In the genomic region with DNA sequence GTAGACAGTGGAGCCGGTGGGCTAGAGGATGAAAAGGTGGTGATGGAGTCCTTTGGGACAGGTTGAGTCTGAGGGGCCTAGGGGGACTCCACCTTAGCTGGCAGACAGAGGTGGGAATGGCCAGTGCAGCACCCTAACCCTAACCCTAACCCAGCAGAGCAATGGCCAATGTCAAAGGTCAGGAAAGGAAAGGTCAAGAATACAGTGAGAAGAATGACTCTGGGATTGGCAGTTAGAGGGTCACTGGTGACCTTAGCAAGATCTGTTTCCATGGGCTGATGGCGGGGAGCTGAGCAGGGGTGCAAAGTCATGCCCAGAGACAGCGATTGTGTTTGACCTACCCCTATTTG, we compare ENCODE assay signal across 15 cellular contexts. TPM values are rescaled to one million over a fixed set of nuclear protein-coding genes. Genes with fewer than 3 reads are reported as not detected.
A peak's percentile ranks its signal among the peaks of the same experiment; 100 is the strongest.
DNase-seq lines count a peak whose midpoint lies in the region; ATAC-seq, FAIRE-seq and TF ChIP-seq lines count a peak whose summit lies in the region.
"Had no signal": no experiment of that assay in that cellular context is flagged by ENCODE, and none has a peak within 500 bp of the region (broad histone marks: within the 10 kb centered on the region; RNA-seq: fewer than 3 reads in every experiment).

No MANE protein-coding gene starts in this region.

- WGBS in H1 (ENCODE audit: extremely low coverage in 1 of 2, insufficient coverage in 1 of 2, insufficient read length in 1 of 2, insufficient replicate concordance in 2 of 2, low coverage in 1 of 2, low lambda C conversion rate in 2 of 2, missing lambda C conversion rate in 1 of 2), 2 experiments, result 90% methylated on average over 3 of the region's 3 CpGs; no CpG with 5 or more reads in 1 of the 2 experiments
- WGBS in upper lobe of left lung, 2 donors, result 92 to 95% methylated on average over 3 of the region's 3 CpGs

- no peaks in the 10 kb centered on the region for H3K27me3 ChIP-seq in DND-41 (ENCODE audit: insufficient read depth, low read length, poor library complexity)
- H3K27me3 ChIP-seq in OCI-LY3 (ENCODE audit: low read depth, low read length), result no peaks in the 10 kb centered on the region
- H3K27me3 ChIP-seq in H1 (replicated peaks in 1 of 4; ENCODE audit: control insufficient read depth in 3 of 4, extremely low read depth in 1 of 4, insufficient read depth in 3 of 4, low read length in 3 of 4), result no peaks in the 10 kb centered on the region; a peak in 1 of 7 replicates
- H3K27me3 ChIP-seq in upper lobe of left lung, result no peaks in the 10 kb centered on the region
- no peaks in the 10 kb centered on the region for H3K27me3 ChIP-seq in CD8-positive, alpha-beta T cell (ENCODE audit: insufficient read depth, low read length)

- no peaks in the 10 kb centered on the region for H3K4me1 Mint-ChIP-seq in CD8-positive, alpha-beta T cell (ENCODE audit: low read depth)
- H3K4me1 Mint-ChIP-seq: CD14-positive monocyte had no signal

- no peak overlapping the region for H3K14ac ChIP-seq in H1 (ENCODE audit: insufficient read length)

- peak overlapping the region; percentile 93 for H3K27ac ChIP-seq in DND-41 (ENCODE audit: low read length)
- H3K27ac ChIP-seq in OCI-LY3 (ENCODE audit: low read length), result 0 out of 2 replicates have a peak overlapping the region, but pooled peaks have one; percentile 14
- H3K27ac ChIP-seq in H1 (ENCODE audit: low read depth, low read length), result no peak overlapping the region
- H3K27ac ChIP-seq in upper lobe of left lung, result peak overlapping the region in 3 of 4 donors; percentile 4 to 87 (median 63)
- no peak overlapping the region for H3K27ac ChIP-seq in CD8-positive, alpha-beta T cell (ENCODE audit: low read depth, low read length)

- no peak overlapping the region for H2AK5ac ChIP-seq in H1 (ENCODE audit: low read depth, low read length)

- no peak overlapping the region for H2BK20ac ChIP-seq in H1 (ENCODE audit: low read length)

- no peak overlapping the region for H3K9ac ChIP-seq in DND-41 (ENCODE audit: low read depth, low read length)
- H3K9ac ChIP-seq in OCI-LY3 (ENCODE audit: low read length), result no peak overlapping the region
- H3K9ac ChIP-seq in H1 (replicated peaks in 1 of 4; ENCODE audit: extremely low read depth in 1 of 4, low read depth in 3 of 4, low read length in 3 of 4), result no peak overlapping the region

- H2BK5ac ChIP-seq in H1 (ENCODE audit: low read depth, low read length), result no peak overlapping the region

- FAIRE-seq in H1 (lab: Jason Lieb, UNC), result no peak
- FAIRE-seq: A204.1 had no signal

- no peak overlapping the region for H3K4ac ChIP-seq in H1 (replicated peaks; ENCODE audit: insufficient read length, low read depth, low read length)

- H3K36me3 Mint-ChIP-seq in CD8-positive, alpha-beta T cell, result no peaks in the 10 kb centered on the region
- H3K36me3 Mint-ChIP-seq: CD8-positive, alpha-beta memory T cell had no signal

- ATAC-seq in DND-41 (ENCODE audit: insufficient read depth, low read depth) (no peak), upper lobe of left lung (ENCODE audit: low FRiP score in 2 of 2) (no peak), GM21423 (IDR thresholded peaks at IDR 0.05; ENCODE audit: unreplicated experiment) (no peak)
- no peak for ATAC-seq in CD8-positive, alpha-beta T cell

- TF ChIP-seq EP300 in H1 (IDR thresholded peaks at IDR 0.05; ENCODE audit: borderline replicate concordance in 1 of 2, low read depth in 2 of 2, low read length in 2 of 2) (no peak), upper lobe of left lung (IDR thresholded peaks at IDR 0.05) (no peak)

- no peak overlapping the region for H4K91ac ChIP-seq in H1 (replicated peaks; ENCODE audit: insufficient read length, low read length)

- peaks cover 98% of the 10 kb centered on the region for H3K36me3 ChIP-seq in DND-41 (ENCODE audit: insufficient read depth, low read length)
- peaks cover 73% of the 10 kb centered on the region for H3K36me3 ChIP-seq in OCI-LY3 (replicated peaks; ENCODE audit: low read depth, low read length)
- H3K36me3 ChIP-seq in H1 (ENCODE audit: control insufficient read depth in 2 of 4, insufficient read depth in 4 of 4, low read length in 3 of 4), result no peaks in the 10 kb centered on the region; a peak in 1 of 8 replicates
- peaks cover 6 to 24% (median 14%) of the 10 kb centered on the region in 4 donors for H3K36me3 ChIP-seq in upper lobe of left lung
- no peaks in the 10 kb centered on the region for H3K36me3 ChIP-seq in CD8-positive, alpha-beta T cell (ENCODE audit: insufficient read depth, low read length)
- H3K36me3 ChIP-seq: HAP-1 had no signal

- POLR2A ChIA-PET in H1 (lab: Charles Lee; ENCODE audit: partially characterized antibody), result no interaction called here
- POLR2A ChIA-PET in CD8-positive, alpha-beta T cell (lab: Charles Lee), result no interaction called here

- H4K20me1 ChIP-seq in DND-41 (ENCODE audit: insufficient read depth, low read length) (peaks cover 48% of the 10 kb centered on the region), OCI-LY3 (ENCODE audit: insufficient read depth, low read length) (peaks cover 6% of the 10 kb centered on the region), H1 (replicated peaks in 1 of 2; ENCODE audit: control insufficient read depth in 1 of 2, insufficient read depth in 2 of 2, low read length in 2 of 2) (peaks cover 0 to 14% of the 10 kb centered on the region in 2 experiments)

- H2BK15ac ChIP-seq in H1 (ENCODE audit: low read length), result no peak overlapping the region

- H3K27ac Mint-ChIP-seq in CD8-positive, alpha-beta T cell, result no peak overlapping the region
- H3K27ac Mint-ChIP-seq: B cell; CD14-positive monocyte; CD8-positive, alpha-beta memory T cell had no signal

- H3K9me3 Mint-ChIP-seq in CD8-positive, alpha-beta T cell, result no peaks in the 10 kb centered on the region
- H3K9me3 Mint-ChIP-seq: CD8-positive, alpha-beta memory T cell had no signal

- TF ChIP-seq CTCF in DND-41 (IDR thresholded peaks at IDR 0.05; ENCODE audit: borderline replicate concordance, extremely low read depth, low read length, poor library complexity, severe bottlenecking), result no peak
- no peak for TF ChIP-seq CTCF in OCI-LY3 (IDR thresholded peaks at IDR 0.05; ENCODE audit: low read depth, low read length)
- no peak for TF ChIP-seq CTCF in H1 (IDR thresholded peaks at IDR 0.05; ENCODE audit: control extremely low read depth in 1 of 3, insufficient read depth in 1 of 3, low read depth in 1 of 3, low read length in 3 of 3)
- TF ChIP-seq CTCF in upper lobe of left lung (IDR thresholded peaks at IDR 0.05), result no peak
- TF ChIP-seq CTCF in CD8-positive, alpha-beta T cell (IDR thresholded peaks at IDR 0.05), result no peak

- H3K79me2 ChIP-seq in DND-41 (ENCODE audit: insufficient read depth, low read length) (peaks cover 97% of the 10 kb centered on the region), OCI-LY3 (ENCODE audit: low read length) (peaks cover 70% of the 10 kb centered on the region), H1 (ENCODE audit: control insufficient read depth in 1 of 2, insufficient read depth in 2 of 2, low read length in 2 of 2) (no peaks in the 10 kb centered on the region)

- H3K18ac ChIP-seq in H1 (ENCODE audit: extremely low read depth, low read length), result no peak overlapping the region

- TF ChIP-seq RAD21 in H1 (IDR thresholded peaks at IDR 0.05 in 1 of 2, conservative IDR thresholded peaks at IDR 0.05 in 1 of 2; ENCODE audit: low read depth in 2 of 2, low read length in 2 of 2), result no peak

- H2AFZ ChIP-seq in DND-41 (ENCODE audit: low read depth, low read length) (no peak overlapping the region), OCI-LY3 (ENCODE audit: low read depth, low read length) (no peak overlapping the region), H1 (ENCODE audit: low read length) (no peak overlapping the region)

- H2BK120ac ChIP-seq in H1 (replicated peaks; ENCODE audit: low read depth, low read length), result no peak overlapping the region

- no peak overlapping the region for H4K5ac ChIP-seq in H1 (ENCODE audit: insufficient read length, low read depth, low read length)

- peaks cover 15% of the 10 kb centered on the region; the same call in 1 of the 2 replicates for H3K23me2 ChIP-seq in H1 (ENCODE audit: low read depth, low read length)

- CTCF ChIA-PET in H1 (lab: Charles Lee; ENCODE audit: partially characterized antibody), result interaction anchor here (0.7 to 2.6 kb wide), 5 partner anchors 10 to 202 kb away, joined by 3 to 23 read pairs (median 3); no protein-coding TSS in a partner anchor
- CTCF ChIA-PET in CD8-positive, alpha-beta T cell (lab: Charles Lee), result interaction anchor here (1.3 to 2.2 kb wide), 3 partner anchors 11 to 48 kb away, joined by 3 to 11 read pairs (median 6); no protein-coding TSS in a partner anchor

- H2BK12ac ChIP-seq in H1 (ENCODE audit: low read depth, low read length), result peak overlapping the region; percentile 19; the same call in 1 of the 2 replicates

- H4K8ac ChIP-seq in H1 (ENCODE audit: extremely low read depth, insufficient read depth, low read length), result no peak overlapping the region

- H3K9me3 ChIP-seq in DND-41 (ENCODE audit: insufficient read depth, low read length, severe bottlenecking) (peaks cover 5% of the 10 kb centered on the region), OCI-LY3 (ENCODE audit: insufficient read depth, low read length) (no peaks in the 10 kb centered on the region), H1 (ENCODE audit: insufficient read depth in 2 of 2, low read depth in 1 of 2, low read length in 1 of 2) (no peaks in the 10 kb centered on the region), upper lobe of left lung (no peaks in the 10 kb centered on the region)
- no peaks in the 10 kb centered on the region for H3K9me3 ChIP-seq in CD8-positive, alpha-beta T cell (ENCODE audit: low read length)
- H3K9me3 ChIP-seq: Caco-2, HAP-1 had no signal

- H3K56ac ChIP-seq in H1 (replicated peaks; ENCODE audit: insufficient read length, low read depth, low read length), result no peak overlapping the region

- no peaks in the 10 kb centered on the region for H3K27me3 Mint-ChIP-seq in CD8-positive, alpha-beta T cell (ENCODE audit: low read depth)
- H3K27me3 Mint-ChIP-seq: B cell; CD8-positive, alpha-beta memory T cell had no signal

- no peaks in the 10 kb centered on the region; the same call in 1 of the 2 replicates for H3K79me1 ChIP-seq in H1 (ENCODE audit: low read depth, low read length)

- H3K4me2 ChIP-seq in DND-41 (ENCODE audit: insufficient read depth, low read length), result peak overlapping the region; percentile 25
- peak overlapping the region; percentile 94; the same call in 1 of the 2 replicates for H3K4me2 ChIP-seq in OCI-LY3 (ENCODE audit: low read length)
- no peak overlapping the region for H3K4me2 ChIP-seq in H1 (ENCODE audit: insufficient read depth in 1 of 2, low read depth in 2 of 2, low read length in 2 of 2)

- no peak overlapping the region for H3K23ac ChIP-seq in H1 (ENCODE audit: insufficient read length)

- no peak overlapping the region for H3K4me3 Mint-ChIP-seq in CD8-positive, alpha-beta T cell
- H3K4me3 Mint-ChIP-seq: B cell; CD14-positive monocyte; CD8-positive, alpha-beta memory T cell had no signal

- no peak for DNase-seq in DND-41
- DNase-seq in H1 (ENCODE audit: low read depth in 1 of 2, low spot score in 2 of 2), result no peak
- DNase-seq in upper lobe of left lung, result no peak
- no peak for DNase-seq in MV-4-11 (lab: John Stamatoyannopoulos, UW)
- DNase-seq in CD8-positive, alpha-beta T cell, result no peak
- DNase-seq: Caco-2; CD8-positive, alpha-beta memory T cell; GF-D8; GOT3 had no signal

- H3K4me3 ChIP-seq in DND-41 (ENCODE audit: low read depth in 1 of 2, low read length in 2 of 2), result no peak overlapping the region
- H3K4me3 ChIP-seq in OCI-LY3 (ENCODE audit: low read length), result peak overlapping the region; percentile 89; the same call in 1 of the 2 replicates
- no peak overlapping the region for H3K4me3 ChIP-seq in H1 (ENCODE audit: extremely low read depth in 1 of 4, insufficient read depth in 2 of 4, low read depth in 3 of 4, low read length in 4 of 4)
- H3K4me3 ChIP-seq in upper lobe of left lung, result no peak overlapping the region
- H3K4me3 ChIP-seq in CD8-positive, alpha-beta T cell (ENCODE audit: low read depth, low read length), result no peak overlapping the region
- H3K4me3 ChIP-seq: HAP-1 had no signal

- no peak for TF ChIP-seq POLR2A in H1 (IDR thresholded peaks at IDR 0.05; ENCODE audit: control extremely low read depth in 1 of 2, low read depth in 2 of 2, low read length in 2 of 2)
- TF ChIP-seq POLR2A in upper lobe of left lung (IDR thresholded peaks at IDR 0.05), result no peak

- H3K4me1 ChIP-seq in DND-41 (ENCODE audit: insufficient read depth, low read length) (peaks cover 84% of the 10 kb centered on the region), OCI-LY3 (ENCODE audit: low read length) (peaks cover 72% of the 10 kb centered on the region), H1 (replicated peaks in 1 of 4; ENCODE audit: control insufficient read depth in 3 of 4, insufficient read depth in 4 of 4, low read length in 3 of 4) (peaks cover 0 to 9% (median 2%) of the 10 kb centered on the region in 4 experiments; a peak in 1 of 7 replicates), upper lobe of left lung (peaks cover 14 to 26% (median 19%) of the 10 kb centered on the region in 4 donors)
- H3K4me1 ChIP-seq in CD8-positive, alpha-beta T cell (ENCODE audit: insufficient read depth, low read length), result peaks cover 19% of the 10 kb centered on the region
- H3K4me1 ChIP-seq: Caco-2, HAP-1 had no signal

- intact Hi-C loops in CD8-positive, alpha-beta T cell (cut with DNase I, micrococcal nuclease), result no loop called here

RNA-seq across cellular contexts. Expression of gene GNA15, which starts 16.6 kb away (rescaled TPM):
- total RNA-seq in H1 (2021; fragmentation: NEBNext Ultra II Directional; extraction: Animal tissue kit (Norgen Biotek cat#: 25700)), result 0.25 and 0.26 TPM in 2 replicates
- polyA plus RNA-seq in H1 (2011; rRNA removed), result 0.36 and 0.45 TPM in 2 replicates
- 0.61 TPM for polyA plus RNA-seq in H1 (2011; cell fraction: cytosol; rRNA removed)
- 0.16 TPM for polyA plus RNA-seq in H1 (2011; cell fraction: nucleus; rRNA removed)
- 0.13 to 0.46 TPM (median 0.29 TPM) in 3 of 4 replicates, not detected in the other for polyA plus RNA-seq in H1 (2012, experiment 1 of 2)
- 0.14 TPM for polyA plus RNA-seq in H1 (2012, experiment 2 of 2)
- 0.36 TPM for polyA plus RNA-seq in H1 (2013, experiment 1 of 2)
- 0.40 TPM for polyA plus RNA-seq in H1 (2013, experiment 2 of 2)
- 0.07 and 0.13 TPM in 2 replicates for polyA minus RNA-seq in H1 (2011; rRNA and poly(A)+ RNA removed)
- polyA minus RNA-seq in H1 (2011; cell fraction: cytosol; rRNA and poly(A)+ RNA removed), result not detected
- polyA minus RNA-seq in H1 (2011; cell fraction: nucleus; rRNA and poly(A)+ RNA removed), result not detected
- 10 to 100 TPM; 19.0 to 31.4 (median 28.4) TPM for total RNA-seq in upper lobe of left lung
- 1 to 10 TPM; 6.2 to 6.7 TPM for total RNA-seq in CD8-positive, alpha-beta T cell
- total RNA-seq: Caco-2 had no signal

RNA-seq across cellular contexts. Expression of gene S1PR4, which starts 26.2 kb away (rescaled TPM):
- total RNA-seq in H1 (2021; fragmentation: NEBNext Ultra II Directional; extraction: Animal tissue kit (Norgen Biotek cat#: 25700)), result not detected in 2 replicates
- 0.05 TPM in 1 of 2 replicates, not detected in the other for polyA plus RNA-seq in H1 (2011; rRNA removed)
- not detected for polyA plus RNA-seq in H1 (2011; cell fraction: cytosol; rRNA removed)
- not detected for polyA plus RNA-seq in H1 (2011; cell fraction: nucleus; rRNA removed)
- not detected in 4 replicates for polyA plus RNA-seq in H1 (2012, experiment 1 of 2)
- not detected for polyA plus RNA-seq in H1 (2012, experiment 2 of 2)
- polyA plus RNA-seq in H1 (2013, experiment 1 of 2), result not detected
- not detected for polyA plus RNA-seq in H1 (2013, experiment 2 of 2)
- polyA minus RNA-seq in H1 (2011; rRNA and poly(A)+ RNA removed), result not detected in 2 replicates
- not detected for polyA minus RNA-seq in H1 (2011; cell fraction: cytosol; rRNA and poly(A)+ RNA removed)
- not detected for polyA minus RNA-seq in H1 (2011; cell fraction: nucleus; rRNA and poly(A)+ RNA removed)
- total RNA-seq in upper lobe of left lung, result 10 to 100 TPM; 19.1 to 41.6 (median 33.7) TPM
- 10 to 100 TPM; 76.3 to 80.3 TPM for total RNA-seq in CD8-positive, alpha-beta T cell
- total RNA-seq: Caco-2 had no signal

RNA-seq across cellular contexts. Expression of gene NCLN, which starts 33.3 kb away (rescaled TPM):
- total RNA-seq in H1 (2021; fragmentation: NEBNext Ultra II Directional; extraction: Animal tissue kit (Norgen Biotek cat#: 25700)), result 103 and 105 TPM in 2 replicates
- 89.2 and 119 TPM in 2 replicates for polyA plus RNA-seq in H1 (2011; rRNA removed)
- polyA plus RNA-seq in H1 (2011; cell fraction: cytosol; rRNA removed), result 75.6 TPM
- 144 TPM for polyA plus RNA-seq in H1 (2011; cell fraction: nucleus; rRNA removed)
- polyA plus RNA-seq in H1 (2012, experiment 1 of 2), result 69.2 to 103 TPM (median 103 TPM) in 4 replicates
- polyA plus RNA-seq in H1 (2012, experiment 2 of 2), result 80.4 TPM
- polyA plus RNA-seq in H1 (2013, experiment 1 of 2), result 121 TPM
- polyA plus RNA-seq in H1 (2013, experiment 2 of 2), result 121 TPM
- polyA minus RNA-seq in H1 (2011; rRNA and poly(A)+ RNA removed), result 50.0 and 55.6 TPM in 2 replicates
- polyA minus RNA-seq in H1 (2011; cell fraction: cytosol; rRNA and poly(A)+ RNA removed), result 68.7 TPM
- 52.1 TPM for polyA minus RNA-seq in H1 (2011; cell fraction: nucleus; rRNA and poly(A)+ RNA removed)
- total RNA-seq in upper lobe of left lung, result 10 to 100 TPM; 35.6 to 87.0 (median 72.5) TPM
- 10 to 100 TPM; 47.3 to 55.7 TPM for total RNA-seq in CD8-positive, alpha-beta T cell

RNA-seq across cellular contexts. Expression of gene GNA11, which starts 58.2 kb away (rescaled TPM):
- 19.9 and 21.1 TPM in 2 replicates for total RNA-seq in H1 (2021; fragmentation: NEBNext Ultra II Directional; extraction: Animal tissue kit (Norgen Biotek cat#: 25700))
- polyA plus RNA-seq in H1 (2011; rRNA removed), result 6.2 and 13.6 TPM in 2 replicates
- polyA plus RNA-seq in H1 (2011; cell fraction: cytosol; rRNA removed), result 10.8 TPM
- 19.0 TPM for polyA plus RNA-seq in H1 (2011; cell fraction: nucleus; rRNA removed)
- polyA plus RNA-seq in H1 (2012, experiment 1 of 2), result 13.5 to 20.6 TPM (median 17.0 TPM) in 4 replicates
- 13.5 TPM for polyA plus RNA-seq in H1 (2012, experiment 2 of 2)
- polyA plus RNA-seq in H1 (2013, experiment 1 of 2), result 18.3 TPM
- polyA plus RNA-seq in H1 (2013, experiment 2 of 2), result 17.5 TPM
- 4.9 and 7.8 TPM in 2 replicates for polyA minus RNA-seq in H1 (2011; rRNA and poly(A)+ RNA removed)
- 10.4 TPM for polyA minus RNA-seq in H1 (2011; cell fraction: cytosol; rRNA and poly(A)+ RNA removed)
- polyA minus RNA-seq in H1 (2011; cell fraction: nucleus; rRNA and poly(A)+ RNA removed), result 6.6 TPM
- total RNA-seq in upper lobe of left lung, result 100 to 1,000 TPM in 1 of 6 donors, 10 to 100 TPM in 5; 60.0 to 103 (median 75.9) TPM
- total RNA-seq in CD8-positive, alpha-beta T cell, result 1 to 10 TPM; 2.3 to 2.6 TPM

Comparison
In these comparisons a context has a peak if more than half of its experiments do, and no peak if none do; other contexts are left out.
1. H3K27ac ChIP-seq: peak in DND-41 (single experiment), OCI-LY3 (single experiment) and upper lobe of left lung (3 of 4); none in H1 (single experiment) and CD8-positive, alpha-beta T cell (single experiment).
2. H3K4me2 ChIP-seq: peak in DND-41 (single experiment) and OCI-LY3 (single experiment); none in H1 (0 of 2).
3. RNA of gene S1PR4, which starts 26.2 kb away (total RNA-seq): 76.3 to 80.3 TPM in CD8-positive, alpha-beta T cell and 19.1 to 41.6 TPM in upper lobe of left lung; not detected in H1; every median in the first group is over 10 times any median in the second.